Comparison of ENCODE assay signal across 10 cellular contexts in the genomic region with DNA sequence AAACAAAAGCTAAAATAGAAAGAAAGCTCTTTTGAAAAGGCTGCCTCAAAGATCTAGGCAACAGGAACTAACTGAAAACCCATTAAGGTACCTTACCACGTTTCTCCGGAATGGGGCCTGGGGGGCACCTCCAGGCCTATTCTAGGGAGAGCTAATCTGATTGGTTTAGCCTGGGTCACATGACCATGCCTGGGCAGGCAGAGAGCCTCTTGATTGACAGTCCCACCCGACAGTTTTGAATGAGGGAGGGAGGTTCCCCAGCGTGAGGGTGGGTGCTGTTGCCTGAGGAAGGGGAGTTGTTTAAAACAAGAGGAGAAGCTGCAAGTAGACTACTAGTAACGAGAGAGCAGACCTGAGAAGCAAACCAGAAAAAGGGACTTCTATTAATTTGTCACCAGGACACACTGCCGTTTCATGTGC.
DNase-seq lines count a peak whose midpoint lies in the region; ATAC-seq, FAIRE-seq and TF ChIP-seq lines count a peak whose summit lies in the region.
"Had no signal": no experiment of that assay in that cellular context is flagged by ENCODE, and none has a peak within 500 bp of the region (broad histone marks: within the 10 kb centered on the region; RNA-seq: fewer than 3 reads in every experiment).

No MANE protein-coding gene starts in this region.

- in situ Hi-C loops in mammary epithelial cell (cut with MboI; ENCODE audit: low sequenced_read_pairs in 2 of 2), result no loop called here

- no peaks in the 10 kb centered on the region for H3K9me3 ChIP-seq in mammary epithelial cell (replicated peaks; ENCODE audit: insufficient read depth, low read length)
- H3K9me3 ChIP-seq in thoracic aorta, result no peaks in the 10 kb centered on the region
- no peaks in the 10 kb centered on the region for H3K9me3 ChIP-seq in CD8-positive, alpha-beta T cell (ENCODE audit: low read length)
- H3K9me3 ChIP-seq: ovary, SJSA1 had no signal

- TF ChIP-seq CTCF in MCF 10A (IDR thresholded peaks at IDR 0.05; ENCODE audit: unreplicated experiment) (no peak), mammary epithelial cell (conservative IDR thresholded peaks at IDR 0.05 in 1 of 2, IDR thresholded peaks at IDR 0.05 in 1 of 2; ENCODE audit: extremely low read depth in 1 of 2, insufficient read depth in 1 of 2, low read depth in 1 of 2, low read length in 2 of 2) (no peak), thoracic aorta (IDR thresholded peaks at IDR 0.05) (no peak)
- TF ChIP-seq CTCF in CD8-positive, alpha-beta T cell (IDR thresholded peaks at IDR 0.05), result no peak

- H3K27me3 ChIP-seq in mammary epithelial cell (ENCODE audit: insufficient read depth, low read length) (no peaks in the 10 kb centered on the region), thoracic aorta (replicated peaks; ENCODE audit: insufficient read depth) (no peaks in the 10 kb centered on the region)
- H3K27me3 ChIP-seq in CD8-positive, alpha-beta T cell (ENCODE audit: insufficient read depth, low read length), result no peaks in the 10 kb centered on the region
- H3K27me3 ChIP-seq: ovary had no signal

- H3K27ac Mint-ChIP-seq in MCF 10A (ENCODE audit: low read depth, unreplicated experiment), result no peak overlapping the region
- no peak overlapping the region for H3K27ac Mint-ChIP-seq in CD8-positive, alpha-beta T cell

- dilution Hi-C loops in mammary epithelial cell (cut with HindIII; ENCODE audit: low sequenced_read_pairs), result no loop called here

- H3K4me3 ChIP-seq in mammary epithelial cell (replicated peaks in 1 of 3; ENCODE audit: insufficient read depth in 1 of 3, low read depth in 2 of 3, low read length in 3 of 3) (no peak overlapping the region), thoracic aorta (peak overlapping the region; percentile 3)
- no peak overlapping the region for H3K4me3 ChIP-seq in CD8-positive, alpha-beta T cell (ENCODE audit: low read depth, low read length)
- H3K4me3 ChIP-seq: ovary, SJSA1 had no signal

- H3K4me1 ChIP-seq in mammary epithelial cell (ENCODE audit: insufficient read depth, low read length), result no peaks in the 10 kb centered on the region
- peaks cover 0 to 9% of the 10 kb centered on the region in 2 donors for H3K4me1 ChIP-seq in thoracic aorta (ENCODE audit: control insufficient read depth in 1 of 2, low read depth in 2 of 2)
- H3K4me1 ChIP-seq in CD8-positive, alpha-beta T cell (ENCODE audit: insufficient read depth, low read length), result no peaks in the 10 kb centered on the region
- H3K4me1 ChIP-seq: SJSA1 had no signal

- POLR2A ChIA-PET in MCF 10A (lab: Yijun Ruan, JAX), result interaction anchor here (0.5 to 2.2 kb wide), 2 partner anchors 32 to 377 kb away, joined by 3 to 8 read pairs; no protein-coding TSS in a partner anchor
- POLR2A ChIA-PET in CD8-positive, alpha-beta T cell (lab: Charles Lee), result no interaction called here

- 53% methylated on average over 6 of the region's 6 CpGs for WGBS in mammary epithelial cell (ENCODE audit: low coverage, missing lambda C conversion rate)

- intact Hi-C loops in MCF 10A (cut with micrococcal nuclease), result no loop called here
- intact Hi-C loops in mammary epithelial cell (cut with micrococcal nuclease), result no loop called here
- intact Hi-C loops in CD8-positive, alpha-beta T cell (cut with DNase I, micrococcal nuclease), result no loop called here

- no peaks in the 10 kb centered on the region for H4K20me1 ChIP-seq in mammary epithelial cell (ENCODE audit: insufficient read depth, low read length)

- H3K27ac ChIP-seq in mammary epithelial cell (ENCODE audit: insufficient read depth, low read depth, low read length), result no peak overlapping the region
- H3K27ac ChIP-seq in thoracic aorta, result no peak overlapping the region
- no peak overlapping the region for H3K27ac ChIP-seq in CD8-positive, alpha-beta T cell (ENCODE audit: low read depth, low read length)
- H3K27ac ChIP-seq: ovary, SJSA1 had no signal

- no peaks in the 10 kb centered on the region for H3K4me1 Mint-ChIP-seq in MCF 10A (ENCODE audit: insufficient read depth, unreplicated experiment)
- no peaks in the 10 kb centered on the region for H3K4me1 Mint-ChIP-seq in CD8-positive, alpha-beta T cell (ENCODE audit: low read depth)

- H3K36me3 ChIP-seq in mammary epithelial cell (ENCODE audit: insufficient read depth, low read length) (no peaks in the 10 kb centered on the region), thoracic aorta (no peaks in the 10 kb centered on the region)
- no peaks in the 10 kb centered on the region for H3K36me3 ChIP-seq in CD8-positive, alpha-beta T cell (ENCODE audit: insufficient read depth, low read length)
- H3K36me3 ChIP-seq: ovary, SJSA1 had no signal

- no peak overlapping the region for H3K4me2 ChIP-seq in mammary epithelial cell (ENCODE audit: insufficient read depth, low read depth, low read length)

- BruUV-seq in MCF 10A (replicated peaks; lab: Mats Ljungman, UMichigan), result no TSS peak
- BruUV-seq in mammary epithelial cell (replicated peaks; lab: Mats Ljungman, UMichigan), result no TSS peak

- H2AFZ ChIP-seq in mammary epithelial cell (ENCODE audit: low read depth, low read length), result no peak overlapping the region

- H3K36me3 Mint-ChIP-seq in MCF 10A (ENCODE audit: insufficient read depth, unreplicated experiment), result no peaks in the 10 kb centered on the region
- H3K36me3 Mint-ChIP-seq in CD8-positive, alpha-beta T cell, result no peaks in the 10 kb centered on the region

- H3K27me3 Mint-ChIP-seq in MCF 10A (ENCODE audit: insufficient read depth, unreplicated experiment), result no peaks in the 10 kb centered on the region
- no peaks in the 10 kb centered on the region for H3K27me3 Mint-ChIP-seq in CD8-positive, alpha-beta T cell (ENCODE audit: low read depth)

- CTCF ChIA-PET in MCF 10A (lab: Yijun Ruan, JAX) (interaction anchor here (0.6 to 1.4 kb wide), 3 partner anchors 9 to 1879 kb away, joined by 3 read pairs; no protein-coding TSS in a partner anchor), mammary epithelial cell (lab: Charles Lee; ENCODE audit: low non-redundant PET) (interaction anchor here (0.6 kb wide), 1 partner anchor 36 kb away, joined by 4 read pairs; no protein-coding TSS in a partner anchor)
- CTCF ChIA-PET in CD8-positive, alpha-beta T cell (lab: Charles Lee), result interaction anchor here (0.7 to 1.5 kb wide), 2 partner anchors 11 to 13 kb away, joined by 4 read pairs; no protein-coding TSS in a partner anchor

- FAIRE-seq in frontal cortex (lab: Jason Lieb, UNC), result no peak

- H3K4me3 Mint-ChIP-seq in MCF 10A (ENCODE audit: unreplicated experiment), result no peak overlapping the region
- H3K4me3 Mint-ChIP-seq in CD8-positive, alpha-beta T cell, result no peak overlapping the region

- H3K79me2 ChIP-seq in mammary epithelial cell (ENCODE audit: insufficient read depth, low read length), result no peaks in the 10 kb centered on the region

- ATAC-seq in thoracic aorta (ENCODE audit: insufficient number of reproducible peaks, low FRiP score, low read depth) (no peak), HG02973 (IDR thresholded peaks at IDR 0.05; ENCODE audit: unreplicated experiment) (no peak)
- ATAC-seq in CD8-positive, alpha-beta T cell, result no peak

- no peak overlapping the region for H3K9ac ChIP-seq in mammary epithelial cell (ENCODE audit: insufficient read depth, low read length)

- DNase-seq in MCF 10A (ENCODE audit: unreplicated experiment) (peak; percentile 33), mammary epithelial cell (no peak), NCI-H1436 (lab: John Stamatoyannopoulos, UW) (peak; percentile 54), frontal cortex (ENCODE audit: low spot score in 2 of 2) (peak; percentile 21 to 73), thoracic aorta (ENCODE audit: low spot score) (no peak), NCI-H2081 (lab: John Stamatoyannopoulos, UW) (no peak)
- no peak for DNase-seq in CD8-positive, alpha-beta T cell

- no peaks in the 10 kb centered on the region for H3K9me3 Mint-ChIP-seq in MCF 10A (ENCODE audit: unreplicated experiment)
- H3K9me3 Mint-ChIP-seq in CD8-positive, alpha-beta T cell, result no peaks in the 10 kb centered on the region

Comparison
In these comparisons a context has a peak if more than half of its experiments do, and no peak if none do; other contexts are left out.
1. DNase-seq: peak in MCF 10A (single experiment), NCI-H1436 (single experiment) and frontal cortex (2 of 2); none in mammary epithelial cell (single experiment), thoracic aorta (single experiment), CD8-positive, alpha-beta T cell (0 of 7) and NCI-H2081 (0 of 2).